Comparison of ENCODE assay signal across 30 cellular contexts in genomic region chr11:133966147-133966546, GRCh38. TPM values are rescaled to one million over a fixed set of nuclear protein-coding genes. Genes with fewer than 3 reads are reported as not detected.
DNase-seq lines count a peak whose midpoint lies in the region; ATAC-seq and TF ChIP-seq lines count a peak whose summit lies in the region.
"Had no signal": no experiment of that assay in that cellular context is flagged by ENCODE, and none has a peak within 500 bp of the region (broad histone marks: within the 10 kb centered on the region; RNA-seq: fewer than 3 reads in every experiment).

No MANE protein-coding gene starts in this region.

- H3K4me1 Mint-ChIP-seq in T-helper 17 cell (peaks cover 19% of the 10 kb centered on the region), mesothelial cell of epicardium (peaks cover 12% of the 10 kb centered on the region)

- peak overlapping the region; percentile 75 for H3K4me3 Mint-ChIP-seq in T-helper 17 cell
- peak overlapping the region; percentile 15 for H3K4me3 Mint-ChIP-seq in mesothelial cell of epicardium
- H3K4me3 Mint-ChIP-seq: activated naive CD8-positive, alpha-beta T cell treated with anti-CD3 and anti-CD28 coated beads, Interleukin-2, amount 50 U/mL, for 24 hours; activated T-cell treated with anti-CD3 and anti-CD28 coated beads, Interleukin-2, amount 50 U/mL, for 24 hours; stimulated activated naive CD8-positive, alpha-beta T cell treated with anti-CD3 and anti-CD28 coated beads, Interleukin-15, Interleukin-2, amounts not matched to agents 100 ng/mL and 50 ng/mL, for 24 hours; T-helper 1 cell treated with Interleukin-12 subunit alpha and Interleukin-12 subunit beta and Interleukin-4 antibody, amounts not matched to agents 30 μg/mL and 1 μg/mL, for 36 hours had no signal

- peaks cover 0 to 10% of the 10 kb centered on the region in 2 donors for H3K4me1 ChIP-seq in right atrium auricular region
- H3K4me1 ChIP-seq: BLaER1, Caco-2, prostate gland, thyroid gland had no signal

- H3K27me3 ChIP-seq in right atrium auricular region = no peaks in the 10 kb centered on the region
- H3K27me3 ChIP-seq: BLaER1, thyroid gland had no signal

- ATAC-seq in Right ventricle myocardium inferior = no peak
- no peak for ATAC-seq in T-helper 17 cell
- no peak for ATAC-seq in HG02970 (IDR thresholded peaks at IDR 0.05; ENCODE audit: low FRiP score, unreplicated experiment)
- no peak for ATAC-seq in activated naive CD4-positive, alpha-beta T cell treated with anti-CD3 and anti-CD28 coated beads, Interleukin-2, amount 50 U/mL, for 72 hours
- ATAC-seq: activated naive CD8-positive, alpha-beta T cell treated with anti-CD3 and anti-CD28 coated beads, Interleukin-2, amount 50 U/mL, for 24 hours; left colon had no signal

- H3K27ac Mint-ChIP-seq in T-helper 17 cell = no peak overlapping the region
- no peak overlapping the region for H3K27ac Mint-ChIP-seq in mesothelial cell of epicardium
- no peak overlapping the region for H3K27ac Mint-ChIP-seq in activated naive CD4-positive, alpha-beta T cell treated with anti-CD3 and anti-CD28 coated beads, Interleukin-2, amount 50 U/mL, for 72 hours
- H3K27ac Mint-ChIP-seq: activated naive CD8-positive, alpha-beta T cell treated with anti-CD3 and anti-CD28 coated beads, Interleukin-2, amount 50 U/mL, for 24 hours; activated T-cell treated with anti-CD3 and anti-CD28 coated beads, Interleukin-2, amount 50 U/mL, for 24 hours; T-helper 1 cell treated with Interleukin-12 subunit alpha and Interleukin-12 subunit beta and Interleukin-4 antibody, amounts not matched to agents 30 μg/mL and 1 μg/mL, for 36 hours had no signal

- no peak overlapping the region for H3K27ac ChIP-seq in right atrium auricular region
- H3K27ac ChIP-seq: BLaER1, gastrocnemius medialis, prostate gland, RWPE1, thyroid gland had no signal

- no peaks in the 10 kb centered on the region for H3K9me3 Mint-ChIP-seq in mesothelial cell of epicardium
- H3K9me3 Mint-ChIP-seq in activated naive CD4-positive, alpha-beta T cell treated with anti-CD3 and anti-CD28 coated beads, Interleukin-2, amount 50 U/mL, for 72 hours = peaks cover 0 to 4% of the 10 kb centered on the region in 2 donors
- H3K9me3 Mint-ChIP-seq: activated naive CD8-positive, alpha-beta T cell treated with anti-CD3 and anti-CD28 coated beads, Interleukin-2, amount 50 U/mL, for 24 hours; activated T-cell treated with anti-CD3 and anti-CD28 coated beads, Interleukin-2, amount 50 U/mL, for 24 hours; stimulated activated naive CD8-positive, alpha-beta T cell treated with anti-CD3 and anti-CD28 coated beads, Interleukin-15, Interleukin-2, amounts not matched to agents 100 ng/mL and 50 ng/mL, for 24 hours; T-helper 1 cell treated with Interleukin-12 subunit alpha and Interleukin-12 subunit beta and Interleukin-4 antibody, amounts not matched to agents 30 μg/mL and 1 μg/mL, for 36 hours had no signal

- intact Hi-C loops in Right ventricle myocardium inferior (cut with DNase I) = loop anchor here (2.0 kb wide), 1 partner anchor 79 kb away; no protein-coding TSS in a partner anchor

- H3K36me3 ChIP-seq in right atrium auricular region = no peaks in the 10 kb centered on the region
- H3K36me3 ChIP-seq: BLaER1, gastrocnemius medialis, prostate gland, thyroid gland had no signal

- TF ChIP-seq CTCF in right atrium auricular region (IDR thresholded peaks at IDR 0.05) = no peak
- TF ChIP-seq CTCF in mesothelial cell of epicardium (IDR thresholded peaks at IDR 0.05; ENCODE audit: unreplicated experiment) = no peak

- H3K9me3 ChIP-seq in right atrium auricular region (no peaks in the 10 kb centered on the region), T-helper 17 cell (ENCODE audit: control insufficient read depth, low read length, poor library complexity, severe bottlenecking) (no peaks in the 10 kb centered on the region)
- H3K9me3 ChIP-seq: BLaER1, Caco-2, gastrocnemius medialis, prostate gland, thyroid gland had no signal

- no peak overlapping the region for H3K4me3 ChIP-seq in right atrium auricular region
- H3K4me3 ChIP-seq: BLaER1, gastrocnemius medialis, prostate gland, thyroid gland had no signal

- peaks cover 5% of the 10 kb centered on the region for H3K36me3 Mint-ChIP-seq in T-helper 17 cell (ENCODE audit: low read depth)
- H3K36me3 Mint-ChIP-seq in mesothelial cell of epicardium = no peaks in the 10 kb centered on the region
- no peaks in the 10 kb centered on the region for H3K36me3 Mint-ChIP-seq in activated naive CD4-positive, alpha-beta T cell treated with anti-CD3 and anti-CD28 coated beads, Interleukin-2, amount 50 U/mL, for 72 hours

- DNase-seq in Right ventricle myocardium inferior (ENCODE audit: missing footprints) (peak; percentile 21), right atrium auricular region (ENCODE audit: low spot score) (no peak), T-helper 17 cell (no peak), mesothelial cell of epicardium (ENCODE audit: low spot score in 2 of 2, unreplicated experiment in 2 of 2) (no peak), NAMALWA (ENCODE audit: low spot score) (no peak)
- DNase-seq in activated naive CD4-positive, alpha-beta T cell treated with anti-CD3 and anti-CD28 coated beads, Interleukin-2, amount 50 U/mL, for 72 hours (ENCODE audit: low spot score in 2 of 2) = no peak
- DNase-seq: ACHN; activated CD8-positive, alpha-beta memory T cell treated with anti-CD3 and anti-CD28 coated beads for 24 hours; activated gamma-delta T cell treated with Interleukin-2 at 50 U/mL for 16 hours; activated naive CD8-positive, alpha-beta T cell treated with anti-CD3 and anti-CD28 coated beads, Interleukin-2, amount 50 U/mL, for 24 hours; activated T-cell treated with anti-CD3 and anti-CD28 coated beads, Interleukin-2, amount 50 U/mL, for 24 hours; Caco-2; central memory CD4-positive, alpha-beta T cell; dermis blood vessel endothelial cell; DND-41; gastrocnemius medialis; HCEC 1CT; left colon; mesenchymal stem cell; NCI-H1048; NCI-H2029 treated with DMSO at 0.1 percent for 48 hours; NCI-H446; NCI-H82; thyroid gland had no signal

- H3K27me3 Mint-ChIP-seq in T-helper 17 cell = peaks cover 69% of the 10 kb centered on the region
- peaks cover 89% of the 10 kb centered on the region for H3K27me3 Mint-ChIP-seq in mesothelial cell of epicardium (ENCODE audit: low read depth)

RNA-seq across cellular contexts. Expression of gene IGSF9B, which starts 9.4 kb away (rescaled TPM):
- total RNA-seq in Right ventricle myocardium inferior = 41.7 TPM
- 10 to 100 TPM; 17.2 to 32.1 TPM for total RNA-seq in right atrium auricular region
- 10 to 100 TPM; 43.8 to 52.9 TPM for total RNA-seq in T-helper 17 cell
- total RNA-seq in mesothelial cell of epicardium = 4.8 to 7.0 TPM (median 5.8 TPM) in 3 replicates
- total RNA-seq in activated naive CD4-positive, alpha-beta T cell treated with anti-CD3 and anti-CD28 coated beads, Interleukin-2, amount 50 U/mL, for 72 hours = 100 to 1,000 TPM; 119 TPM
